In genomic region chr5:42423285-42424152, GRCh38 we compare ENCODE assay signal across 7 cellular contexts. TPM values are rescaled to one million over a fixed set of nuclear protein-coding genes. Genes with fewer than 3 reads are reported as not detected.
A peak's percentile ranks its signal among the peaks of the same experiment; 100 is the strongest.
DNase-seq lines count a peak whose midpoint lies in the region; ATAC-seq, FAIRE-seq and TF ChIP-seq lines count a peak whose summit lies in the region.

TSS of gene GHR (plus strand) at chr5:42423439. CDS start at chr5:42565875, 142,436 bp downstream.

- no peaks in the 10 kb centered on the region for H3K36me3 ChIP-seq in endothelial cell of umbilical vein (ENCODE audit: control insufficient read depth in 2 of 2, extremely low read depth in 1 of 2, insufficient read depth in 2 of 2, low read length in 2 of 2)
- no peaks in the 10 kb centered on the region for H3K36me3 ChIP-seq in lung (ENCODE audit: control insufficient read depth in 2 of 2, insufficient read depth in 2 of 2, low read length in 2 of 2)

- no peak within 1 kb of the TSS for H2BK120ac ChIP-seq in H9 (ENCODE audit: low read depth, low read length, poor library complexity, severe bottlenecking)

- DNase-seq in H9 (peak; percentile 91), NAMALWA (ENCODE audit: low spot score) (peak; percentile 17), T-helper 17 cell (no peak), endothelial cell of umbilical vein (ENCODE audit: low read depth, low spot score) (peak; percentile 89), lung (ENCODE audit: low spot score) (peak; percentile 77)

- H3T11ph ChIP-seq in H9 (ENCODE audit: low read length): no peak within 1 kb of the TSS

- H3K79me1 ChIP-seq in H9 (ENCODE audit: insufficient read depth, low read depth, low read length, poor library complexity, severe bottlenecking): no peaks in the 10 kb centered on the region

- H3K4me1 ChIP-seq in H9 (ENCODE audit: insufficient read depth, low read length): no peaks in the 10 kb centered on the region
- peaks cover 4% of the 10 kb centered on the region for H3K4me1 ChIP-seq in endothelial cell of umbilical vein (ENCODE audit: control insufficient read depth, extremely low read depth, insufficient read depth, low read length)
- H3K4me1 ChIP-seq in lung (ENCODE audit: control insufficient read depth in 2 of 2, insufficient read depth in 2 of 2, low read length in 2 of 2): peaks cover 5 to 12% of the 10 kb centered on the region in 2 donors

- H3K14ac ChIP-seq in H9 (ENCODE audit: insufficient read depth, low read length): no peak within 1 kb of the TSS

- H3K4me1 Mint-ChIP-seq in H9 (no peaks in the 10 kb centered on the region), T-helper 17 cell (no peaks in the 10 kb centered on the region)

- H4K8ac ChIP-seq in H9 (replicated peaks; ENCODE audit: insufficient read length, low read depth, low read length): peak within 1 kb of the TSS; percentile 16

- ATAC-seq in T-helper 17 cell (peak; percentile 59), lung (ENCODE audit: insufficient read depth, low FRiP score) (peak; percentile 94)

- H3K27ac Mint-ChIP-seq in H9 (no peak within 1 kb of the TSS), T-helper 17 cell (no peak within 1 kb of the TSS)

- H2BK5ac ChIP-seq in H9 (ENCODE audit: insufficient read length, low read length): no peak within 1 kb of the TSS

- TF ChIP-seq POLR2A in endothelial cell of umbilical vein (IDR thresholded peaks at IDR 0.05; ENCODE audit: low read depth, low read length): no peak

- no peak within 1 kb of the TSS for H3K4ac ChIP-seq in H9 (ENCODE audit: low read depth, low read length)

- no peak within 1 kb of the TSS for H4K5ac ChIP-seq in H9 (ENCODE audit: insufficient read length, low read depth, low read length)

- H2BK15ac ChIP-seq in H9 (ENCODE audit: low read depth, low read length): no peak within 1 kb of the TSS

- H4K91ac ChIP-seq in H9 (ENCODE audit: insufficient read length, low read depth, low read length): no peak within 1 kb of the TSS

- POLR2A ChIA-PET in endothelial cell of umbilical vein (lab: Charles Lee): no interaction called here

- H3K27me3 Mint-ChIP-seq in H9 (ENCODE audit: low read depth): peaks cover 4% of the 10 kb centered on the region; the same call in 1 of the 2 replicates
- H3K27me3 Mint-ChIP-seq in T-helper 17 cell: peaks cover 12% of the 10 kb centered on the region

- H3K27me3 ChIP-seq in H9 (ENCODE audit: insufficient read depth, low read length) (peaks cover 11% of the 10 kb centered on the region), endothelial cell of umbilical vein (ENCODE audit: control insufficient read depth in 2 of 2, insufficient read depth in 2 of 2, low read length in 2 of 2) (peaks cover 12% of the 10 kb centered on the region in 2 experiments), lung (ENCODE audit: control insufficient read depth, insufficient read depth) (no peaks in the 10 kb centered on the region)

- no CpG with 5 or more reads among the region's 60 CpGs for WGBS in H9 (ENCODE audit: extremely low coverage, insufficient read length, low lambda C conversion rate)
- WGBS in lung, 2 donors: 1% methylated on average over 47 to 60 of the region's 60 CpGs

- no peaks in the 10 kb centered on the region for H3K9me1 ChIP-seq in endothelial cell of umbilical vein (replicated peaks; ENCODE audit: control insufficient read depth, extremely low read depth, insufficient read depth, low read length)

- CTCF ChIA-PET in endothelial cell of umbilical vein (lab: Charles Lee): interaction anchor here (0.6 to 5.2 kb wide), 26 partner anchors 9 to 966 kb away, joined by 3 to 75 read pairs (median 4); partner anchors contain the start of genes FBXO4 and RIMOC1

- H2BK20ac ChIP-seq in H9 (ENCODE audit: low read depth, low read length, poor library complexity, severe bottlenecking): no peak within 1 kb of the TSS

- intact Hi-C loops in endothelial cell of umbilical vein (cut with micrococcal nuclease): loop anchor here (1.0 kb wide), 4 partner anchors 160 to 466 kb away; no protein-coding TSS in a partner anchor

- H3K9ac ChIP-seq in H9 (ENCODE audit: extremely low read depth, insufficient read length, low read length): no peak within 1 kb of the TSS
- no peak within 1 kb of the TSS for H3K9ac ChIP-seq in endothelial cell of umbilical vein (replicated peaks; ENCODE audit: extremely low read depth, insufficient read depth, low read length)

- H3K18ac ChIP-seq in H9 (ENCODE audit: insufficient read length, low read depth, low read length): no peak within 1 kb of the TSS

- H3K79me2 ChIP-seq in H9 (ENCODE audit: insufficient read depth, low read length) (no peaks in the 10 kb centered on the region), endothelial cell of umbilical vein (ENCODE audit: control insufficient read depth, insufficient read depth, low read length) (no peaks in the 10 kb centered on the region)

- peaks cover 16% of the 10 kb centered on the region for H3K23me2 ChIP-seq in H9 (ENCODE audit: insufficient read length, low read depth, low read length, poor library complexity, severe bottlenecking)

- H3K9me3 ChIP-seq in H9 (ENCODE audit: control insufficient read depth, low read depth, low read length): no peaks in the 10 kb centered on the region
- no peaks in the 10 kb centered on the region for H3K9me3 ChIP-seq in T-helper 17 cell (ENCODE audit: control insufficient read depth, low read length, poor library complexity, severe bottlenecking)
- no peaks in the 10 kb centered on the region for H3K9me3 ChIP-seq in endothelial cell of umbilical vein (replicated peaks; ENCODE audit: control insufficient read depth, insufficient read depth, low read length)
- no peaks in the 10 kb centered on the region for H3K9me3 ChIP-seq in lung (ENCODE audit: control insufficient read depth in 2 of 2, insufficient read depth in 1 of 2, low read length in 1 of 2)

- H3K23ac ChIP-seq in H9 (ENCODE audit: insufficient read length, low read depth, low read length): no peak within 1 kb of the TSS

- peak; percentile 52 for TF ChIP-seq CTCF in GM12873 (IDR thresholded peaks at IDR 0.05; ENCODE audit: insufficient read depth, low read depth, low read length, missing control alignments)
- TF ChIP-seq CTCF in H9 (conservative IDR thresholded peaks at IDR 0.05): peak; percentile 74
- peak; percentile 60 to 74 for TF ChIP-seq CTCF in endothelial cell of umbilical vein (IDR thresholded peaks at IDR 0.05; ENCODE audit: extremely low read depth in 1 of 2, insufficient read depth in 1 of 2, low read depth in 1 of 2, low read length in 2 of 2)
- TF ChIP-seq CTCF in lung (IDR thresholded peaks at IDR 0.05; ENCODE audit: control extremely low read depth, extremely low read depth): peak; percentile 72
- no peak for TF ChIP-seq CTCF in subcutaneous adipose tissue (IDR thresholded peaks at IDR 0.05; ENCODE audit: low read depth)

- H3K9me3 Mint-ChIP-seq in H9: peaks cover 5 to 9% of the 10 kb centered on the region in 2 experiments; a peak in 4 of 5 replicates

- no peak within 1 kb of the TSS for H3K56ac ChIP-seq in H9 (ENCODE audit: insufficient read length, low read depth, low read length)

- no peak within 1 kb of the TSS for H2BK12ac ChIP-seq in H9 (ENCODE audit: insufficient read length, low read depth, low read length)

- H3K27ac ChIP-seq in H9 (ENCODE audit: insufficient read length, low read depth, low read length) (no peak within 1 kb of the TSS), endothelial cell of umbilical vein (ENCODE audit: insufficient read depth, low read depth, low read length) (no peak within 1 kb of the TSS), lung (ENCODE audit: low read depth in 1 of 2, low read length in 1 of 2) (peak within 1 kb of the TSS; percentile 85 to 93)

- H3K4me2 ChIP-seq in H9 (ENCODE audit: insufficient read depth, insufficient read length, low read length): peak within 1 kb of the TSS; percentile 77
- H3K4me2 ChIP-seq in endothelial cell of umbilical vein (ENCODE audit: insufficient read depth, low read length): peak within 1 kb of the TSS; percentile 82

- H3K36me3 Mint-ChIP-seq in H9 (ENCODE audit: insufficient read depth in 1 of 3, low read depth in 3 of 3) (peaks cover 0 to 5% (median 3%) of the 10 kb centered on the region in 3 experiments; a peak in 1 of 7 replicates), T-helper 17 cell (ENCODE audit: low read depth) (no peaks in the 10 kb centered on the region)

- H3K4me3 ChIP-seq in endothelial cell of umbilical vein (replicated peaks in 1 of 3; ENCODE audit: insufficient read depth in 1 of 3, low read depth in 1 of 3, low read length in 3 of 3): peak within 1 kb of the TSS; percentile 8 to 39 (median 18)
- H3K4me3 ChIP-seq in lung: peak within 1 kb of the TSS; percentile 52

- dilution Hi-C loops in endothelial cell of umbilical vein (cut with MboI; ENCODE audit: extremely low pct_ligation_motif_present, low sequenced_read_pairs): no loop called here

- no peak within 1 kb of the TSS for H2AK5ac ChIP-seq in H9 (ENCODE audit: insufficient read length, low read length)

- no peaks in the 10 kb centered on the region for H4K20me1 ChIP-seq in H9 (ENCODE audit: control insufficient read depth, insufficient read depth, insufficient read length)
- H4K20me1 ChIP-seq in endothelial cell of umbilical vein (replicated peaks; ENCODE audit: control insufficient read depth, extremely low read depth, insufficient read depth, low read length): no peaks in the 10 kb centered on the region

- peak within 1 kb of the TSS; percentile 87 for H2AFZ ChIP-seq in H9 (ENCODE audit: low read length)
- H2AFZ ChIP-seq in endothelial cell of umbilical vein (ENCODE audit: low read depth, low read length): peak within 1 kb of the TSS; percentile 95

- peak; percentile 94 for FAIRE-seq in endothelial cell of umbilical vein (lab: Jason Lieb, UNC)

- BruUV-seq in endothelial cell of umbilical vein (replicated peaks; lab: Mats Ljungman, UMichigan): no TSS peak

- no peak within 1 kb of the TSS for H3K4me3 Mint-ChIP-seq in H9
- no peak within 1 kb of the TSS for H3K4me3 Mint-ChIP-seq in T-helper 17 cell

TF ChIP-seq in endothelial cell of umbilical vein, 7 proteins besides CTCF, POLR2A, EP300 and RAD21 (continues in another document):
- TF ChIP-seq POLR2AphosphoS5 (IDR thresholded peaks at IDR 0.05; ENCODE audit: insufficient read depth, low read depth, low read length) (no peak), EZH2 (IDR thresholded peaks at IDR 0.05; ENCODE audit: borderline replicate concordance, low read depth, low read length, severe bottlenecking) (no peak), MYC (IDR thresholded peaks at IDR 0.05; ENCODE audit: low read depth, low read length) (no peak)

RNA-seq across cellular contexts. Expression of gene GHR, which starts in this region (rescaled TPM):
- total RNA-seq in H9 (2021) (0.20 and 0.24 TPM in 2 replicates), T-helper 17 cell (not detected), endothelial cell of umbilical vein (0.27 and 0.39 TPM in 2 replicates), lung (10 to 100 TPM in 1 of 2 donors, 1 to 10 TPM in 1; 4.7 to 23.8 TPM), subcutaneous adipose tissue (100 to 1,000 TPM; 191 to 311 (median 280) TPM)
- polyA plus RNA-seq in endothelial cell of umbilical vein (0.22 and 0.28 TPM in 2 replicates), lung (1 to 10 TPM in 1 of 2 donors, under 1 TPM in 1; 0.98 to 1.7 TPM)
- polyA plus RNA-seq in endothelial cell of umbilical vein (2011; cell fraction: cytosol; rRNA removed): 0.14 and 0.23 TPM in 2 replicates
- 0.38 TPM in 2 replicates for polyA plus RNA-seq in endothelial cell of umbilical vein (2011; cell fraction: nucleus; rRNA removed)
- polyA plus RNA-seq in endothelial cell of umbilical vein (2012): 0.23 and 0.26 TPM in 2 replicates
- polyA minus RNA-seq in endothelial cell of umbilical vein: 0.46 and 1.2 TPM in 2 replicates
- not detected for polyA minus RNA-seq in endothelial cell of umbilical vein (2011; cell fraction: cytosol; rRNA and poly(A)+ RNA removed)
- polyA minus RNA-seq in endothelial cell of umbilical vein (2011; cell fraction: nucleus; rRNA and poly(A)+ RNA removed): 0.38 TPM in 2 replicates

Comparison
In these comparisons a context has a peak if more than half of its experiments do, and no peak if none do; other contexts are left out.
1. RNA of gene GHR (total RNA-seq): 191 to 311 TPM in subcutaneous adipose tissue; 4.7 to 23.8 TPM in lung, 0.27 to 0.39 TPM in endothelial cell of umbilical vein, 0.20 to 0.24 TPM in H9 and not detected in T-helper 17 cell; every median in the first group is over 4 times any median in the second.
2. Peak in DNase-seq and H3K4me2 ChIP-seq in H9; RNA of the gene not detected or under 1 TPM.
3. Peak in ATAC-seq in T-helper 17 cell; RNA of the gene not detected or under 1 TPM.
4. DNase-seq: peak in NAMALWA (single experiment), endothelial cell of umbilical vein (single experiment) and lung (single experiment); none in T-helper 17 cell (0 of 3).
5. H3K27ac ChIP-seq: peak in lung (2 of 2); none in H9 (single experiment) and endothelial cell of umbilical vein (single experiment).